Comparison of ENCODE assay signal across 14 cellular contexts in the genomic region with DNA sequence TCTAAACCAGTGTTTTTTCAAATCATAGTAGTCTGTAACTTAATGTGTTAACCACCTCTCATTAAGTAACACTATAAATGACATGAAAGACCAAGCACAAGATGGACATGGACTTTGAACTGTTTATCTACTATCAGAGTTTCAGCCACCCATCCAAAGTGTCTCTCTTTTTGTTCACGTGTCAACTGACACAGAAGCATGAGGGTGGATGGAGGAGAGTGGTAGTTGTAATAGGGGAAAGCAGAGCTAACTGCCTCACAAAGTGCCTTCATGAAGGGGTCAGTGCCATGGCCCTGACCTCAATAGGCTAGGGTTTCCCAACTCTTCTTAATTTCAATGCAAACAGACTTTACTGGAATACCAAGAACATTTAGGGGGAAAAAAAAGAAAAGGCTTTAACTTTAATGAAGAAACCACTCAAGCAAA.
"Had no signal": no experiment of that assay in that cellular context is flagged by ENCODE, and none has a peak within 500 bp of the region (broad histone marks: within the 10 kb centered on the region; RNA-seq: fewer than 3 reads in every experiment).

No MANE protein-coding gene starts in this region.

- H3K27ac ChIP-seq: breast epithelium, epithelial cell of prostate, prostate gland, sigmoid colon, thyroid gland, uterus had no signal

- H3K4me1 ChIP-seq: breast epithelium, prostate gland, sigmoid colon, thyroid gland, uterus had no signal

- H3K27ac Mint-ChIP-seq: activated B cell treated with CpG ODN at 0.5 μM for 24 hours had no signal

- H3K27me3 ChIP-seq: breast epithelium, heart left ventricle, sigmoid colon, thyroid gland, uterus had no signal

- H3K4me3 ChIP-seq: breast epithelium, heart left ventricle, prostate gland, sigmoid colon, thyroid gland, uterus had no signal

- H3K4me3 Mint-ChIP-seq: activated B cell treated with CpG ODN at 0.5 μM for 24 hours, T-helper 17 cell had no signal

- ATAC-seq: T-helper 17 cell had no signal

- H3K4me1 Mint-ChIP-seq: activated B cell treated with CpG ODN at 0.5 μM for 24 hours had no signal

- H3K9me3 Mint-ChIP-seq: activated B cell treated with CpG ODN at 0.5 μM for 24 hours had no signal

- H3K27me3 Mint-ChIP-seq: activated B cell treated with CpG ODN at 0.5 μM for 24 hours, T-helper 17 cell had no signal

- DNase-seq: activated B cell treated with CpG ODN at 0.5 μM for 24 hours; activated CD4-positive, alpha-beta T cell treated with anti-CD3 and anti-CD28 coated beads, Interleukin-2, amount 50 U/mL, for 1 hour; activated CD8-positive, alpha-beta memory T cell treated with anti-CD3 and anti-CD28 coated beads for 24 hours; activated naive CD4-positive, alpha-beta T cell; aorta; heart left ventricle; sigmoid colon; stimulated activated CD4-positive, alpha-beta T cell treated with anti-CD3 and anti-CD28 coated beads, Interleukin-1b, Interleukin-23, amount 100 ng/mL, for 48 hours; T-helper 17 cell; thyroid gland; uterus had no signal

- H3K36me3 ChIP-seq: breast epithelium, uterus had no signal

- H3K9me3 ChIP-seq: breast epithelium, heart left ventricle, prostate gland, sigmoid colon, thyroid gland, uterus had no signal
